In genomic region chr11:107777094-107777493, GRCh38 we compare ENCODE assay signal across 14 cellular contexts.
A peak's percentile ranks its signal among the peaks of the same experiment; 100 is the strongest.
DNase-seq lines count a peak whose midpoint lies in the region; ATAC-seq lines count a peak whose summit lies in the region.
"Had no signal": no experiment of that assay in that cellular context is flagged by ENCODE, and none has a peak within 500 bp of the region (broad histone marks: within the 10 kb centered on the region; RNA-seq: fewer than 3 reads in every experiment).

No MANE protein-coding gene starts in this region.

- H3K4me1 Mint-ChIP-seq in activated T-helper 17 cell treated with anti-CD3 and anti-CD28 coated beads, Interleukin-2, amount 50 U/mL, for 72 hours: no peaks in the 10 kb centered on the region

- no peak for DNase-seq in stimulated activated CD4-positive, alpha-beta T cell treated with anti-CD3 and anti-CD28 coated beads, Interleukin-15, amount 100 ng/mL, for 24 hours
- no peak for DNase-seq in stimulated activated naive CD4-positive, alpha-beta T cell (lab: John Stamatoyannopoulos, UW)
- DNase-seq: activated CD4-positive, alpha-beta T cell treated with anti-CD3 and anti-CD28 coated beads, Interleukin-2, amount 50 U/mL, for 48 hours; activated T-cell treated with anti-CD3 and anti-CD28 coated beads, Interleukin-2, amount 50 U/mL, for 4 hours; GM23248; head of caudate nucleus; mesenchymal stem cell; NCI-H1694; PC-9 had no signal

- H3K4me3 Mint-ChIP-seq in activated T-helper 17 cell treated with anti-CD3 and anti-CD28 coated beads, Interleukin-2, amount 50 U/mL, for 72 hours: no peak overlapping the region
- H3K4me3 Mint-ChIP-seq: activated T-cell treated with anti-CD3 and anti-CD28 coated beads, Interleukin-2, amount 50 U/mL, for 4 hours had no signal

- H3K27me3 Mint-ChIP-seq in activated T-helper 17 cell treated with anti-CD3 and anti-CD28 coated beads, Interleukin-2, amount 50 U/mL, for 72 hours: peaks cover 12% of the 10 kb centered on the region

- ATAC-seq in GM18519 (IDR thresholded peaks at IDR 0.05; ENCODE audit: low FRiP score, unreplicated experiment) (peak; percentile 87), GM21515 (IDR thresholded peaks at IDR 0.05; ENCODE audit: unreplicated experiment) (peak; percentile 72), HG03103 (IDR thresholded peaks at IDR 0.05; ENCODE audit: low read depth, unreplicated experiment) (peak; percentile 91), HG03521 (IDR thresholded peaks at IDR 0.05; ENCODE audit: unreplicated experiment) (no peak)
- peak; percentile 55 for ATAC-seq in activated T-helper 17 cell treated with anti-CD3 and anti-CD28 coated beads, Interleukin-2, amount 50 U/mL, for 72 hours (replicated peaks)
- ATAC-seq: activated T-cell treated with anti-CD3 and anti-CD28 coated beads, Interleukin-2, amount 50 U/mL, for 4 hours had no signal

- H3K9me3 Mint-ChIP-seq in activated T-helper 17 cell treated with anti-CD3 and anti-CD28 coated beads, Interleukin-2, amount 50 U/mL, for 72 hours: no peaks in the 10 kb centered on the region
- H3K9me3 Mint-ChIP-seq: activated T-cell treated with anti-CD3 and anti-CD28 coated beads, Interleukin-2, amount 50 U/mL, for 4 hours had no signal

- H3K27ac Mint-ChIP-seq in activated T-helper 17 cell treated with anti-CD3 and anti-CD28 coated beads, Interleukin-2, amount 50 U/mL, for 72 hours: no peak overlapping the region

- H3K36me3 Mint-ChIP-seq in activated T-helper 17 cell treated with anti-CD3 and anti-CD28 coated beads, Interleukin-2, amount 50 U/mL, for 72 hours (ENCODE audit: low read depth): no peaks in the 10 kb centered on the region
